In the genomic region with DNA sequence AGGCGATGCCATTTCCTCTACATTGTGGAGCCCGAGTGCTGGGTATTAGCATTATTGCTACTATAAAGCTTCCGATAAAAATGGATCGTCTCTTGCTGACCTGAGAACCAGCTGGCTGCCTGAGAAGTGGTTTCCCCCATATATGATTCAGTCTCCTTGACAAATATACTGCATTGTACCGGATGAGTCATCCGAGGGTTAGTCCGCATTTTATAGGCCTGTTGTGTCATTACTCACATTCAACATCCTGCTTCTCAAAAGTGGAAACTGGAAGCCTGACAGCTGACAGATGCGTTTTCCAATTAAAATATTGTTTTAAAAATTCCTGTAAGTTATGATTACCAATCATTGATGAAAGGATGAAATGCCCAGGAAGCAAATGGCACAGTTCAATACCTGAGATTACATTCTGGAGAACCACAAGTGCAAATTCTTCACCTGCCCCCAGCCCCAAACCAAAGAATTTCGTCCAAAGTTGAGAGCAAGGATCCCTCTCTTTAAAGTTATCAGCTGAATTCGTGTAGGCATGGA, we compare ENCODE assay signal across 9 cellular contexts.
DNase-seq lines count a peak whose midpoint lies in the region; ATAC-seq and TF ChIP-seq lines count a peak whose summit lies in the region.
"Had no signal": no experiment of that assay in that cellular context is flagged by ENCODE, and none has a peak within 500 bp of the region (broad histone marks: within the 10 kb centered on the region; RNA-seq: fewer than 3 reads in every experiment).

No MANE protein-coding gene starts in this region.

- no peak overlapping the region for H3K4me3 Mint-ChIP-seq in CD8-positive, alpha-beta T cell

- no peak for TF ChIP-seq RAD21 in SK-N-SH (IDR thresholded peaks at IDR 0.05; ENCODE audit: low read length)

- no peak for DNase-seq in CD8-positive, alpha-beta T cell
- DNase-seq in KBM-7: peak; percentile 75
- DNase-seq in SK-N-SH: no peak
- peak; percentile 99 for DNase-seq in fibroblast of mammary gland (ENCODE audit: low read depth)
- DNase-seq in NCI-H187 treated with DMSO at 0.1 percent for 48 hours (lab: John Stamatoyannopoulos, UW): no peak
- no peak for DNase-seq in T-helper 9 cell

- peaks cover 87% of the 10 kb centered on the region for H3K79me2 ChIP-seq in SK-N-SH (ENCODE audit: insufficient read depth)

- peak in 1 of 2 experiments; percentile 81; a peak in 1 of 4 replicates for TF ChIP-seq EP300 in SK-N-SH (IDR thresholded peaks at IDR 0.05; ENCODE audit: borderline replicate concordance in 1 of 2, low read depth in 1 of 2, low read length in 1 of 2)

- CTCF ChIA-PET in CD8-positive, alpha-beta T cell (lab: Charles Lee): interaction anchor here (1.6 kb wide), 1 partner anchor 12 kb away, joined by 5 read pairs; no protein-coding TSS in a partner anchor
- CTCF ChIA-PET in SK-N-SH (lab: Yijun Ruan, JAX): interaction anchor here (2.2 kb wide), 1 partner anchor 13 kb away, joined by 13 read pairs; no protein-coding TSS in a partner anchor

- no peaks in the 10 kb centered on the region for H3K9me3 Mint-ChIP-seq in CD8-positive, alpha-beta T cell

- peak overlapping the region; percentile 75 for H3K4me2 ChIP-seq in SK-N-SH

- H3K27ac ChIP-seq in CD8-positive, alpha-beta T cell (ENCODE audit: low read depth, low read length): no peak overlapping the region
- peak overlapping the region; percentile 74 to 95 for H3K27ac ChIP-seq in SK-N-SH (ENCODE audit: low read depth in 2 of 2, low read length in 1 of 2)
- H3K27ac ChIP-seq in skeletal muscle tissue (ENCODE audit: low read depth, low read length): peak overlapping the region; percentile 34
- H3K27ac ChIP-seq: parathyroid adenoma had no signal

- H3K9me3 ChIP-seq in CD8-positive, alpha-beta T cell (ENCODE audit: low read length): no peaks in the 10 kb centered on the region
- H3K9me3 ChIP-seq in SK-N-SH (no peaks in the 10 kb centered on the region), skeletal muscle tissue (ENCODE audit: control insufficient read depth in 3 of 3, low read length in 3 of 3) (no peaks in the 10 kb centered on the region)

- no peaks in the 10 kb centered on the region for H3K4me1 Mint-ChIP-seq in CD8-positive, alpha-beta T cell (ENCODE audit: low read depth)

- POLR2A ChIA-PET in CD8-positive, alpha-beta T cell (lab: Charles Lee): no interaction called here
- POLR2A ChIA-PET in SK-N-SH (lab: Yijun Ruan, JAX): no interaction called here

- peaks cover 56% of the 10 kb centered on the region for H4K20me1 ChIP-seq in SK-N-SH (ENCODE audit: insufficient read depth)

- H3F3A ChIP-seq in SK-N-SH (replicated peaks; ENCODE audit: insufficient read depth): peaks cover 32% of the 10 kb centered on the region

- H2AFZ ChIP-seq in SK-N-SH (ENCODE audit: low read depth): no peak overlapping the region
- H2AFZ ChIP-seq: parathyroid adenoma had no signal

- no peak overlapping the region for H3K4me3 ChIP-seq in CD8-positive, alpha-beta T cell (ENCODE audit: low read depth, low read length)
- H3K4me3 ChIP-seq in SK-N-SH (ENCODE audit: low read depth in 2 of 2, low read length in 1 of 2): peak overlapping the region; percentile 10 to 51; a peak in 3 of 4 replicates
- H3K4me3 ChIP-seq in fibroblast of mammary gland (ENCODE audit: control insufficient read depth, low read depth, low read length): peak overlapping the region; percentile 50
- H3K4me3 ChIP-seq in skeletal muscle tissue (ENCODE audit: low read length in 3 of 3): no peak overlapping the region

- H3K27ac Mint-ChIP-seq in CD8-positive, alpha-beta T cell: no peak overlapping the region

- no peak for TF ChIP-seq CTCF in CD8-positive, alpha-beta T cell (IDR thresholded peaks at IDR 0.05)
- TF ChIP-seq CTCF in SK-N-SH (IDR thresholded peaks at IDR 0.05) (no peak), fibroblast of mammary gland (conservative IDR thresholded peaks at IDR 0.05; ENCODE audit: control insufficient read depth, insufficient read depth, low read depth, low read length) (no peak)

- no peaks in the 10 kb centered on the region for H3K4me1 ChIP-seq in CD8-positive, alpha-beta T cell (ENCODE audit: insufficient read depth, low read length)
- H3K4me1 ChIP-seq in SK-N-SH (ENCODE audit: control insufficient read depth in 1 of 2, insufficient read depth in 2 of 2, low read depth in 1 of 2, low read length in 1 of 2): peaks cover 51 to 54% of the 10 kb centered on the region in 2 experiments
- H3K4me1 ChIP-seq in skeletal muscle tissue (ENCODE audit: control insufficient read depth in 3 of 3, insufficient read depth in 3 of 3, low read length in 3 of 3): peaks cover 10 to 24% (median 10%) of the 10 kb centered on the region in 3 donors

- H3K27me3 Mint-ChIP-seq in CD8-positive, alpha-beta T cell (ENCODE audit: low read depth): no peaks in the 10 kb centered on the region

- intact Hi-C loops in CD8-positive, alpha-beta T cell (cut with DNase I, micrococcal nuclease): no loop called here

- H3K9me2 ChIP-seq in SK-N-SH: no peaks in the 10 kb centered on the region

- H3K36me3 ChIP-seq in CD8-positive, alpha-beta T cell (ENCODE audit: insufficient read depth, low read length): no peaks in the 10 kb centered on the region
- H3K36me3 ChIP-seq in SK-N-SH (replicated peaks in 1 of 2; ENCODE audit: control insufficient read depth in 1 of 2, insufficient read depth in 2 of 2, low read length in 1 of 2) (no peaks in the 10 kb centered on the region), skeletal muscle tissue (ENCODE audit: control insufficient read depth in 3 of 3, insufficient read depth in 3 of 3, low read length in 3 of 3) (no peaks in the 10 kb centered on the region)

- WGBS in SK-N-SH (ENCODE audit: low lambda C conversion rate): 9% methylated on average over 10 of the region's 10 CpGs

- no peaks in the 10 kb centered on the region for H3K36me3 Mint-ChIP-seq in CD8-positive, alpha-beta T cell

- in situ Hi-C loops in KBM-7 (cut with MboI; ENCODE audit: low pct_unique_long_range_greater_than_20kb, low sequenced_read_pairs): no loop called here

- no peaks in the 10 kb centered on the region for H3K27me3 ChIP-seq in CD8-positive, alpha-beta T cell (ENCODE audit: insufficient read depth, low read length)
- H3K27me3 ChIP-seq in SK-N-SH (ENCODE audit: insufficient read depth) (no peaks in the 10 kb centered on the region), skeletal muscle tissue (ENCODE audit: control insufficient read depth in 3 of 3, insufficient read depth in 3 of 3, low read length in 3 of 3) (no peaks in the 10 kb centered on the region)

- ATAC-seq in CD8-positive, alpha-beta T cell: peak; percentile 42
- ATAC-seq in GM19395 (IDR thresholded peaks at IDR 0.05; ENCODE audit: unreplicated experiment): peak; percentile 41

- H3K9ac ChIP-seq in SK-N-SH (peak overlapping the region; percentile 58), skeletal muscle tissue (ENCODE audit: low read depth in 1 of 3, low read length in 3 of 3) (no peak overlapping the region)
- H3K9ac ChIP-seq: parathyroid adenoma had no signal

TF ChIP-seq in SK-N-SH, 30 proteins besides CTCF, POLR2A, EP300 and RAD21 (continues in another document):
- TF ChIP-seq, protein P1, sequence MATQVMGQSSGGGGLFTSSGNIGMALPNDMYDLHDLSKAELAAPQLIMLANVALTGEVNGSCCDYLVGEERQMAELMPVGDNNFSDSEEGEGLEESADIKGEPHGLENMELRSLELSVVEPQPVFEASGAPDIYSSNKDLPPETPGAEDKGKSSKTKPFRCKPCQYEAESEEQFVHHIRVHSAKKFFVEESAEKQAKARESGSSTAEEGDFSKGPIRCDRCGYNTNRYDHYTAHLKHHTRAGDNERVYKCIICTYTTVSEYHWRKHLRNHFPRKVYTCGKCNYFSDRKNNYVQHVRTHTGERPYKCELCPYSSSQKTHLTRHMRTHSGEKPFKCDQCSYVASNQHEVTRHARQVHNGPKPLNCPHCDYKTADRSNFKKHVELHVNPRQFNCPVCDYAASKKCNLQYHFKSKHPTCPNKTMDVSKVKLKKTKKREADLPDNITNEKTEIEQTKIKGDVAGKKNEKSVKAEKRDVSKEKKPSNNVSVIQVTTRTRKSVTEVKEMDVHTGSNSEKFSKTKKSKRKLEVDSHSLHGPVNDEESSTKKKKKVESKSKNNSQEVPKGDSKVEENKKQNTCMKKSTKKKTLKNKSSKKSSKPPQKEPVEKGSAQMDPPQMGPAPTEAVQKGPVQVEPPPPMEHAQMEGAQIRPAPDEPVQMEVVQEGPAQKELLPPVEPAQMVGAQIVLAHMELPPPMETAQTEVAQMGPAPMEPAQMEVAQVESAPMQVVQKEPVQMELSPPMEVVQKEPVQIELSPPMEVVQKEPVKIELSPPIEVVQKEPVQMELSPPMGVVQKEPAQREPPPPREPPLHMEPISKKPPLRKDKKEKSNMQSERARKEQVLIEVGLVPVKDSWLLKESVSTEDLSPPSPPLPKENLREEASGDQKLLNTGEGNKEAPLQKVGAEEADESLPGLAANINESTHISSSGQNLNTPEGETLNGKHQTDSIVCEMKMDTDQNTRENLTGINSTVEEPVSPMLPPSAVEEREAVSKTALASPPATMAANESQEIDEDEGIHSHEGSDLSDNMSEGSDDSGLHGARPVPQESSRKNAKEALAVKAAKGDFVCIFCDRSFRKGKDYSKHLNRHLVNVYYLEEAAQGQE (IDR thresholded peaks at IDR 0.05; ENCODE audit: low read depth, low read length): 0 out of 2 replicates have a peak, but pooled peaks have one; percentile 11
- no peak for TF ChIP-seq MXI1 (IDR thresholded peaks at IDR 0.05; ENCODE audit: low read depth, low read length)
- TF ChIP-seq MEF2A (IDR thresholded peaks at IDR 0.05; ENCODE audit: borderline replicate concordance, low read depth): peak; percentile 54; the same call in 1 of the 2 replicates
- TF ChIP-seq FOSL2 (IDR thresholded peaks at IDR 0.05; ENCODE audit: borderline replicate concordance, low read depth): peak; percentile 99
- TF ChIP-seq, protein P2, sequence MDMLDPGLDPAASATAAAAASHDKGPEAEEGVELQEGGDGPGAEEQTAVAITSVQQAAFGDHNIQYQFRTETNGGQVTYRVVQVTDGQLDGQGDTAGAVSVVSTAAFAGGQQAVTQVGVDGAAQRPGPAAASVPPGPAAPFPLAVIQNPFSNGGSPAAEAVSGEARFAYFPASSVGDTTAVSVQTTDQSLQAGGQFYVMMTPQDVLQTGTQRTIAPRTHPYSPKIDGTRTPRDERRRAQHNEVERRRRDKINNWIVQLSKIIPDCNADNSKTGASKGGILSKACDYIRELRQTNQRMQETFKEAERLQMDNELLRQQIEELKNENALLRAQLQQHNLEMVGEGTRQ (IDR thresholded peaks at IDR 0.05; ENCODE audit: borderline replicate concordance, low read depth, low read length): no peak
- no peak for TF ChIP-seq FOXJ3 (CRISPR knock-in tag; IDR thresholded peaks at IDR 0.05)
- TF ChIP-seq JUND (IDR thresholded peaks at IDR 0.05): peak; percentile 99
- peak; percentile 89 for TF ChIP-seq SIN3A (IDR thresholded peaks at IDR 0.05; ENCODE audit: borderline replicate concordance, low read depth, low read length)
- peak; percentile 76; the same call in 1 of the 2 replicates for TF ChIP-seq RXRA (IDR thresholded peaks at IDR 0.05; ENCODE audit: borderline replicate concordance, low read depth)
- TF ChIP-seq NFIC (IDR thresholded peaks at IDR 0.05; ENCODE audit: borderline replicate concordance): peak; percentile 77
- TF ChIP-seq POLR2AphosphoS5 (IDR thresholded peaks at IDR 0.05; ENCODE audit: low read depth, low read length): peak; percentile 75; the same call in 1 of the 2 replicates
- no peak for TF ChIP-seq RCOR1 (IDR thresholded peaks at IDR 0.05; ENCODE audit: low read length)

Comparison
In these comparisons a context has a peak if more than half of its experiments do, and no peak if none do; other contexts are left out.
1. DNase-seq: peak in KBM-7 (single experiment) and fibroblast of mammary gland (single experiment); none in CD8-positive, alpha-beta T cell (0 of 7), SK-N-SH (single experiment), NCI-H187 treated with DMSO at 0.1 percent for 48 hours (single experiment) and T-helper 9 cell (single experiment).
2. H3K4me3 ChIP-seq: peak in SK-N-SH (2 of 2) and fibroblast of mammary gland (single experiment); none in CD8-positive, alpha-beta T cell (single experiment) and skeletal muscle tissue (0 of 3).